7 cellular contexts compared by ENCODE assay signal in the genomic region with DNA sequence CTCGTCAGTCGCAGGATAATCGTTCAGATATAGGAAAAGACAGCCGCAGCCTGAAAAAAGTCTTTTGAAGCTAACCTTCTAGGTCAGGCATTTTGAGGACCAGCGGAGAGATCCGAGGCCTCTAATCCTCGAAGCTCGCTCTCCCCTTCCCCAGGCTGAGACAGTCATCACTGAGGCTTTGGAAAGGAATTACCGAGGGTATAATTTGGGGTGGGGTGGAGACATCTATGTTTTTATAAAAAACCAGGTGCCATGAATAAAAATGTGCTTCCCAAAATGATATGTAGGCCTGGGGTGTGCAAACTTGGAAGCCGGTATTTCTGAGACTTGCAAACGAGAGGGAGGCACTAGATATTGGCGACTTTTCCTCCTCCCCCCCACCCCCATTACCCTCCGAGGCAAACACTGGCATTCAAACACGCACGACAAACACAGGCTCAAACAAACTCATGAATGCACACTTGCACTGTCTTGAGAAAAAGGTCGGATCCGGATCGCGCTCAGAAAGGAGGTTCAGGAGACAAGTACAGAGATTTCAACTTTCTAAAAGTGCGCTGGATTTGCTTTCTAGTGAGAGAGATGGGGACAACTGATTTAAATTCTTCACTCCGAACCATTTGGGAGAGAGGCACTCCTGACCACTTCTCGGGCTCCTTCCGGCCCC. TPM values are rescaled to one million over a fixed set of nuclear protein-coding genes. Genes with fewer than 3 reads are reported as not detected.
A peak's percentile ranks its signal among the peaks of the same experiment; 100 is the strongest.
DNase-seq lines count a peak whose midpoint lies in the region; ATAC-seq and TF ChIP-seq lines count a peak whose summit lies in the region.

No MANE protein-coding gene starts in this region.

- DNase-seq in activated CD8-positive, alpha-beta T cell treated with anti-CD3 and anti-CD28 coated beads, Interleukin-2, amount 10 ng/mL, durations not matched to agents 7 days and 5 days: no peak
- DNase-seq in smooth muscle cell (lab: John Stamatoyannopoulos, UW; ENCODE audit: unreplicated experiment): no peak
- DNase-seq in stimulated activated CD4-positive, alpha-beta T cell treated with anti-CD3 and anti-CD28 coated beads, Interleukin-4, amount 100 ng/mL, for 4 hours: no peak
- no peak for DNase-seq in DMS 273 (lab: John Stamatoyannopoulos, UW; ENCODE audit: unreplicated experiment)
- DNase-seq in posterior vena cava (ENCODE audit: low spot score): no peak

- H3K79me2 ChIP-seq in smooth muscle cell (ENCODE audit: low read depth): peaks cover 41% of the 10 kb centered on the region

- no peaks in the 10 kb centered on the region for H3K9me3 Mint-ChIP-seq in activated CD8-positive, alpha-beta T cell treated with anti-CD3 and anti-CD28 coated beads, Interleukin-2, amount 10 ng/mL, durations not matched to agents 7 days and 5 days (ENCODE audit: insufficient read depth)

- peaks cover 6% of the 10 kb centered on the region for H3F3A ChIP-seq in smooth muscle cell (ENCODE audit: low read depth)

- POLR2A ChIA-PET in HEK293 (lab: Yijun Ruan, JAX): no interaction called here
- POLR2A ChIA-PET in activated CD8-positive, alpha-beta T cell treated with anti-CD3 and anti-CD28 coated beads, Interleukin-2, amount 10 ng/mL, durations not matched to agents 7 days and 5 days (lab: Charles Lee): no interaction called here

- peaks cover 38% of the 10 kb centered on the region for H4K20me1 ChIP-seq in smooth muscle cell (ENCODE audit: low read depth)

- H3K36me3 Mint-ChIP-seq in activated CD8-positive, alpha-beta T cell treated with anti-CD3 and anti-CD28 coated beads, Interleukin-2, amount 10 ng/mL, durations not matched to agents 7 days and 5 days (ENCODE audit: low read depth): peaks cover 2% of the 10 kb centered on the region

- peaks cover 33% of the 10 kb centered on the region for H3K4me1 ChIP-seq in HEK293 (ENCODE audit: control insufficient read depth, insufficient read depth, low read length)
- H3K4me1 ChIP-seq in iPS-15b (ENCODE audit: control insufficient read depth, insufficient read depth, low read length): peaks cover 31% of the 10 kb centered on the region
- peaks cover 46% of the 10 kb centered on the region for H3K4me1 ChIP-seq in smooth muscle cell (ENCODE audit: low read depth)

- TF ChIP-seq CTCF in HEK293 (tag by site-specific recombination; IDR thresholded peaks at IDR 0.05) (no peak), smooth muscle cell (IDR thresholded peaks at IDR 0.05; ENCODE audit: borderline replicate concordance, insufficient read depth, poor library complexity, severe bottlenecking) (no peak)

- H3K4me3 Mint-ChIP-seq in activated CD8-positive, alpha-beta T cell treated with anti-CD3 and anti-CD28 coated beads, Interleukin-2, amount 10 ng/mL, durations not matched to agents 7 days and 5 days: peak overlapping the region; percentile 40

- H3K27me3 ChIP-seq in iPS-15b (ENCODE audit: control insufficient read depth, insufficient read depth, low read length) (peaks cover 92% of the 10 kb centered on the region), smooth muscle cell (ENCODE audit: low read depth) (no peaks in the 10 kb centered on the region)

- peaks cover 5% of the 10 kb centered on the region for H3K4me1 Mint-ChIP-seq in activated CD8-positive, alpha-beta T cell treated with anti-CD3 and anti-CD28 coated beads, Interleukin-2, amount 10 ng/mL, durations not matched to agents 7 days and 5 days (ENCODE audit: low read depth)

- H3K4me2 ChIP-seq in smooth muscle cell: peak overlapping the region; percentile 95

- ATAC-seq in activated CD8-positive, alpha-beta T cell treated with anti-CD3 and anti-CD28 coated beads, Interleukin-2, amount 10 ng/mL, durations not matched to agents 7 days and 5 days: no peak

- H3K9ac ChIP-seq in iPS-15b (ENCODE audit: low read depth, low read length): no peak overlapping the region
- peak overlapping the region; percentile 58 for H3K9ac ChIP-seq in smooth muscle cell (ENCODE audit: low read depth)

- CTCF ChIA-PET in HEK293 (lab: Yijun Ruan, JAX): interaction anchor here (0.7 kb wide), 1 partner anchor 518 kb away, joined by 4 read pairs; no protein-coding TSS in a partner anchor
- CTCF ChIA-PET in activated CD8-positive, alpha-beta T cell treated with anti-CD3 and anti-CD28 coated beads, Interleukin-2, amount 10 ng/mL, durations not matched to agents 7 days and 5 days (lab: Charles Lee): no interaction called here

- intact Hi-C loops in posterior vena cava (cut with DNase I): no loop called here

- H3K9me3 ChIP-seq in HEK293 (ENCODE audit: control insufficient read depth, insufficient read depth, low read depth, low read length) (no peaks in the 10 kb centered on the region), iPS-15b (ENCODE audit: control insufficient read depth, insufficient read depth, low read length) (no peaks in the 10 kb centered on the region), smooth muscle cell (replicated peaks; ENCODE audit: low read depth) (no peaks in the 10 kb centered on the region)

- H3K36me3 ChIP-seq in HEK293 (ENCODE audit: control insufficient read depth in 2 of 2, insufficient read depth in 1 of 2, low read length in 2 of 2): peaks cover 0 to 22% of the 10 kb centered on the region in 2 experiments; a peak in 1 of 3 replicates
- H3K36me3 ChIP-seq in iPS-15b (ENCODE audit: control insufficient read depth, insufficient read depth, low read length): no peaks in the 10 kb centered on the region
- no peaks in the 10 kb centered on the region for H3K36me3 ChIP-seq in smooth muscle cell (ENCODE audit: low read depth)

- H3K27ac Mint-ChIP-seq in activated CD8-positive, alpha-beta T cell treated with anti-CD3 and anti-CD28 coated beads, Interleukin-2, amount 10 ng/mL, durations not matched to agents 7 days and 5 days: peak overlapping the region; percentile 3

- WGBS in smooth muscle cell (ENCODE audit: low lambda C conversion rate): 15% methylated on average over 23 of the region's 23 CpGs

- peak overlapping the region; percentile 85 for H2AFZ ChIP-seq in smooth muscle cell (ENCODE audit: low read depth)

- H3K4me3 ChIP-seq in HEK293 (ENCODE audit: low read depth, low read length) (no peak overlapping the region), iPS-15b (ENCODE audit: low read depth, low read length) (peak overlapping the region; percentile 56), smooth muscle cell (peak overlapping the region; percentile 75)

- H3K27me3 Mint-ChIP-seq in activated CD8-positive, alpha-beta T cell treated with anti-CD3 and anti-CD28 coated beads, Interleukin-2, amount 10 ng/mL, durations not matched to agents 7 days and 5 days (ENCODE audit: low read depth): peaks cover 80% of the 10 kb centered on the region

- H3K27ac ChIP-seq in HEK293 (ENCODE audit: extremely low read depth, low read depth, low read length) (peak overlapping the region; percentile 4; the same call in 1 of the 2 replicates), smooth muscle cell (ENCODE audit: low read depth) (peak overlapping the region; percentile 62)

TF ChIP-seq in HEK293, 187 proteins besides CTCF, POLR2A, EP300 and RAD21 (continues in another document):
- TF ChIP-seq MYNN (tag by site-specific recombination; IDR thresholded peaks at IDR 0.05; ENCODE audit: borderline replicate concordance) (no peak), REPIN1 (tag by site-specific recombination; IDR thresholded peaks at IDR 0.05; ENCODE audit: low read depth) (no peak), ZNF600 (tag by site-specific recombination; IDR thresholded peaks at IDR 0.05) (peak; percentile 77), ZNF223 (tag by site-specific recombination; IDR thresholded peaks at IDR 0.05) (no peak), ZNF2 (tag by site-specific recombination; IDR thresholded peaks at IDR 0.05) (no peak), PRDM1 (tag by site-specific recombination; IDR thresholded peaks at IDR 0.05) (0 out of 2 replicates have a peak, but pooled peaks have one; percentile 10), OVOL3 (tag by site-specific recombination; IDR thresholded peaks at IDR 0.05) (no peak), ZNF211 (tag by site-specific recombination; IDR thresholded peaks at IDR 0.05; ENCODE audit: low read depth) (no peak), ZNF561 (tag by site-specific recombination; IDR thresholded peaks at IDR 0.05; ENCODE audit: borderline replicate concordance) (no peak)
- TF ChIP-seq, protein P1, sequence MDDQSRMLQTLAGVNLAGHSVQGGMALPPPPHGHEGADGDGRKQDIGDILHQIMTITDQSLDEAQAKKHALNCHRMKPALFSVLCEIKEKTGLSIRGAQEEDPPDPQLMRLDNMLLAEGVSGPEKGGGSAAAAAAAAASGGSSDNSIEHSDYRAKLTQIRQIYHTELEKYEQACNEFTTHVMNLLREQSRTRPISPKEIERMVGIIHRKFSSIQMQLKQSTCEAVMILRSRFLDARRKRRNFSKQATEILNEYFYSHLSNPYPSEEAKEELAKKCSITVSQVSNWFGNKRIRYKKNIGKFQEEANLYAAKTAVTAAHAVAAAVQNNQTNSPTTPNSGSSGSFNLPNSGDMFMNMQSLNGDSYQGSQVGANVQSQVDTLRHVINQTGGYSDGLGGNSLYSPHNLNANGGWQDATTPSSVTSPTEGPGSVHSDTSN (CRISPR knock-in tag; IDR thresholded peaks at IDR 0.05): no peak
- TF ChIP-seq, protein P2, sequence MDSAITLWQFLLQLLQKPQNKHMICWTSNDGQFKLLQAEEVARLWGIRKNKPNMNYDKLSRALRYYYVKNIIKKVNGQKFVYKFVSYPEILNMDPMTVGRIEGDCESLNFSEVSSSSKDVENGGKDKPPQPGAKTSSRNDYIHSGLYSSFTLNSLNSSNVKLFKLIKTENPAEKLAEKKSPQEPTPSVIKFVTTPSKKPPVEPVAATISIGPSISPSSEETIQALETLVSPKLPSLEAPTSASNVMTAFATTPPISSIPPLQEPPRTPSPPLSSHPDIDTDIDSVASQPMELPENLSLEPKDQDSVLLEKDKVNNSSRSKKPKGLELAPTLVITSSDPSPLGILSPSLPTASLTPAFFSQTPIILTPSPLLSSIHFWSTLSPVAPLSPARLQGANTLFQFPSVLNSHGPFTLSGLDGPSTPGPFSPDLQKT (IDR thresholded peaks at IDR 0.05; ENCODE audit: borderline replicate concordance, low read depth, low read length): no peak

RNA-seq across cellular contexts. Expression of a gene that starts 0.9 kb away (rescaled TPM):
- total RNA-seq in activated CD8-positive, alpha-beta T cell treated with anti-CD3 and anti-CD28 coated beads, Interleukin-2, amount 10 ng/mL, durations not matched to agents 7 days and 5 days: not detected
- total RNA-seq in smooth muscle cell: 54.4 and 76.8 TPM in 2 replicates
- 50.7 and 70.9 TPM in 2 replicates for polyA plus RNA-seq in smooth muscle cell
- total RNA-seq in posterior vena cava: 1 to 10 TPM in 1 of 2 donors, under 1 TPM in 1; 0.88 to 1.1 TPM

Comparison
In these comparisons a context has a peak if more than half of its experiments do, and no peak if none do; other contexts are left out.
1. RNA of a gene that starts 0.9 kb away (total RNA-seq): 54.4 to 76.8 TPM in smooth muscle cell; 0.88 to 1.1 TPM in posterior vena cava and not detected in activated CD8-positive, alpha-beta T cell treated with anti-CD3 and anti-CD28 coated beads, Interleukin-2, amount 10 ng/mL, durations not matched to agents 7 days and 5 days; every median in the first group is over 10 times any median in the second.